Comparison of ENCODE assay signal across 1 cellular context in the genomic region with DNA sequence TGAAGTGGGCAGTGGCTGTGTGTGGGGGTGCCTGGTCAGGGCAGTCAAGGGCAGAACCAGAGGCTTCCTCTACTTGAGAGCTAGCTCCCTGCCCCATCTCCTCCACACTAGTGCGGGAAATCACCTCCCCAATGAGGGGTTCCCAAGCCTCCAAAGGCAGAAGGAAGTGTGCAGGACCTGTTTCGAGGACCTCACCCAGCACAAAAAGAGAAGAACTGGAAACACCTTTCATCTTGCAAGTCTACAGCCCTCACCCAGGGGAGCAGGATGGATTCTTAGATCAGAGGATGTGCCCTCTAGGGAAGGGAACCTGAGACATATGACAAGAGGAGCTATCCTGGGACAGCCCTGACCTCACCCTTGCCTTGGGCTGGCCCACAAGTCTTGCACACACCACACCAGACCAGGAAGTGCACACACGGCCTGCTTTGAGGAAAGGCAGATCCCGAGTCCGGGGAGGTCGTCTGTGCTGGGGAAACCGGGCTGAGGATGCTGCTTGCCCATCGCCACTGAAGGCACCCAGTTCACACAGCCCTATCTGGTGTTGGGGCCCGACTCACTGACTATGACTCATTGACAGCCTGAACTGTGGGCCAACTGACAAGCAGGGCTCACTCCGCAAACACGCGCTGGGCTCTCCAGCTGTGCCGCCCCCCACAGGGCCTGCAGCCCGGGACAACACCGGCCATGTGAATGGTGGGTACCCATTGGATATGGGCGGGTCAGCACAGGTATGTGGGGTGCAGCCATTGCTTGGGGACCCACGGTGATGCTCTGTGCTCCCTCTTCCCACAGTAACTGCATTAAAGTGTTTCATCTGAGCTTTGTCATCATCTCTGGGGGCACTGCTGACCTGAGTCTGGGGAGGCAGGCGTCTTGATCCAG.
TF ChIP-seq lines count a peak whose summit lies in the region.

No MANE protein-coding gene starts in this region.

TF ChIP-seq in HepG2, 621 proteins besides CTCF, POLR2A, EP300 and RAD21 (continued from another document and continues in another):
- peak; percentile 90; the same call in 1 of the 2 replicates for TF ChIP-seq HNRNPL (IDR thresholded peaks at IDR 0.05; ENCODE audit: low read depth, low read length)
- no peak for TF ChIP-seq DDIT3 (CRISPR knock-in tag; IDR thresholded peaks at IDR 0.05)
- no peak for TF ChIP-seq ZNF75D (CRISPR knock-in tag; IDR thresholded peaks at IDR 0.05; ENCODE audit: borderline replicate concordance)
- peak; percentile 58; the same call in 1 of the 2 replicates for TF ChIP-seq MIXL1 (CRISPR knock-in tag; IDR thresholded peaks at IDR 0.05)
- TF ChIP-seq ZNF761 (CRISPR knock-in tag; conservative IDR thresholded peaks at IDR 0.05), result peak; percentile 38; the same call in 1 of the 2 replicates
- TF ChIP-seq JDP2 (CRISPR knock-in tag; IDR thresholded peaks at IDR 0.05; ENCODE audit: borderline replicate concordance), result no peak
- peak; percentile 88 for TF ChIP-seq GATAD2A (CRISPR knock-in tag; IDR thresholded peaks at IDR 0.05)
- TF ChIP-seq ZFP37 (CRISPR knock-in tag; IDR thresholded peaks at IDR 0.05; ENCODE audit: borderline replicate concordance), result no peak
- TF ChIP-seq NFIC (IDR thresholded peaks at IDR 0.05; ENCODE audit: low read length), result no peak
- peak; percentile 49; the same call in 1 of the 2 replicates for TF ChIP-seq CREB1 (IDR thresholded peaks at IDR 0.05)
- TF ChIP-seq CREB1 (CRISPR knock-in tag; IDR thresholded peaks at IDR 0.05), result no peak
- 0 out of 2 replicates have a peak, but pooled peaks have one; percentile 68 for TF ChIP-seq ERF (CRISPR knock-in tag; IDR thresholded peaks at IDR 0.05)
- TF ChIP-seq PHF8 (CRISPR knock-in tag; IDR thresholded peaks at IDR 0.05), result 0 out of 2 replicates have a peak, but pooled peaks have one; percentile 19
- TF ChIP-seq U2AF1 (optimal IDR thresholded peaks at IDR 0.05; ENCODE audit: low read depth, low read length), result no peak
- no peak; the same call in 1 of the 2 replicates for TF ChIP-seq ELF1 (CRISPR knock-in tag; IDR thresholded peaks at IDR 0.05)
- TF ChIP-seq, protein P1, sequence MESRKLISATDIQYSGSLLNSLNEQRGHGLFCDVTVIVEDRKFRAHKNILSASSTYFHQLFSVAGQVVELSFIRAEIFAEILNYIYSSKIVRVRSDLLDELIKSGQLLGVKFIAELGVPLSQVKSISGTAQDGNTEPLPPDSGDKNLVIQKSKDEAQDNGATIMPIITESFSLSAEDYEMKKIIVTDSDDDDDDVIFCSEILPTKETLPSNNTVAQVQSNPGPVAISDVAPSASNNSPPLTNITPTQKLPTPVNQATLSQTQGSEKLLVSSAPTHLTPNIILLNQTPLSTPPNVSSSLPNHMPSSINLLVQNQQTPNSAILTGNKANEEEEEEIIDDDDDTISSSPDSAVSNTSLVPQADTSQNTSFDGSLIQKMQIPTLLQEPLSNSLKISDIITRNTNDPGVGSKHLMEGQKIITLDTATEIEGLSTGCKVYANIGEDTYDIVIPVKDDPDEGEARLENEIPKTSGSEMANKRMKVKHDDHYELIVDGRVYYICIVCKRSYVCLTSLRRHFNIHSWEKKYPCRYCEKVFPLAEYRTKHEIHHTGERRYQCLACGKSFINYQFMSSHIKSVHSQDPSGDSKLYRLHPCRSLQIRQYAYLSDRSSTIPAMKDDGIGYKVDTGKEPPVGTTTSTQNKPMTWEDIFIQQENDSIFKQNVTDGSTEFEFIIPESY (CRISPR knock-in tag; IDR thresholded peaks at IDR 0.05), result peak; percentile 82
- no peak for TF ChIP-seq RAD51 (IDR thresholded peaks at IDR 0.05; ENCODE audit: borderline replicate concordance)
- no peak; the same call in 1 of the 2 replicates for TF ChIP-seq ZBTB39 (CRISPR knock-in tag; IDR thresholded peaks at IDR 0.05)
- TF ChIP-seq, protein P2, sequence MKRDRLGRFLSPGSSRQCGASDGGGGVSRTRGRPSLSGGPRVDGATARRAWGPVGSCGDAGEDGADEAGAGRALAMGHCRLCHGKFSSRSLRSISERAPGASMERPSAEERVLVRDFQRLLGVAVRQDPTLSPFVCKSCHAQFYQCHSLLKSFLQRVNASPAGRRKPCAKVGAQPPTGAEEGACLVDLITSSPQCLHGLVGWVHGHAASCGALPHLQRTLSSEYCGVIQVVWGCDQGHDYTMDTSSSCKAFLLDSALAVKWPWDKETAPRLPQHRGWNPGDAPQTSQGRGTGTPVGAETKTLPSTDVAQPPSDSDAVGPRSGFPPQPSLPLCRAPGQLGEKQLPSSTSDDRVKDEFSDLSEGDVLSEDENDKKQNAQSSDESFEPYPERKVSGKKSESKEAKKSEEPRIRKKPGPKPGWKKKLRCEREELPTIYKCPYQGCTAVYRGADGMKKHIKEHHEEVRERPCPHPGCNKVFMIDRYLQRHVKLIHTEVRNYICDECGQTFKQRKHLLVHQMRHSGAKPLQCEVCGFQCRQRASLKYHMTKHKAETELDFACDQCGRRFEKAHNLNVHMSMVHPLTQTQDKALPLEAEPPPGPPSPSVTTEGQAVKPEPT (CRISPR knock-in tag; IDR thresholded peaks at IDR 0.05; ENCODE audit: low read depth), result no peak; the same call in 1 of the 2 replicates
- no peak for TF ChIP-seq BRD4 (CRISPR knock-in tag; IDR thresholded peaks at IDR 0.05)
- 0 out of 2 replicates have a peak, but pooled peaks have one; percentile 49 for TF ChIP-seq MIER3 (CRISPR knock-in tag; IDR thresholded peaks at IDR 0.05; ENCODE audit: borderline replicate concordance)
- TF ChIP-seq NFKB2 (CRISPR knock-in tag; IDR thresholded peaks at IDR 0.05; ENCODE audit: borderline replicate concordance), result peak; percentile 83; the same call in 1 of the 2 replicates
- TF ChIP-seq SRSF4 (IDR thresholded peaks at IDR 0.05; ENCODE audit: low read depth, low read length, poor library complexity, severe bottlenecking), result no peak
- TF ChIP-seq ZNF460 (CRISPR knock-in tag; IDR thresholded peaks at IDR 0.05; ENCODE audit: borderline replicate concordance), result no peak
- no peak for TF ChIP-seq ZNF790 (CRISPR knock-in tag; IDR thresholded peaks at IDR 0.05; ENCODE audit: borderline replicate concordance)
- TF ChIP-seq, protein P3, sequence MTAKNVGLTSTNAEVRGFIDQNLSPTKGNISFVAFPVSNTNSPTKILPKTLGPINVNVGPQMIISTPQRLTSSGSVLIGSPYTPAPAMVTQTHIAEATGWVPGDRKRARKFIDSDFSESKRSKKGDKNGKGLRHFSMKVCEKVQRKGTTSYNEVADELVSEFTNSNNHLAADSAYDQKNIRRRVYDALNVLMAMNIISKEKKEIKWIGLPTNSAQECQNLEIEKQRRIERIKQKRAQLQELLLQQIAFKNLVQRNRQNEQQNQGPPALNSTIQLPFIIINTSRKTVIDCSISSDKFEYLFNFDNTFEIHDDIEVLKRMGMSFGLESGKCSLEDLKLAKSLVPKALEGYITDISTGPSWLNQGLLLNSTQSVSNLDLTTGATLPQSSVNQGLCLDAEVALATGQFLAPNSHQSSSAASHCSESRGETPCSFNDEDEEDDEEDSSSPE (CRISPR knock-in tag; IDR thresholded peaks at IDR 0.05), result no peak
- TF ChIP-seq THAP8 (CRISPR knock-in tag; IDR thresholded peaks at IDR 0.05; ENCODE audit: borderline replicate concordance), result no peak
- TF ChIP-seq NBN (conservative IDR thresholded peaks at IDR 0.05), result no peak
- no peak for TF ChIP-seq ZFP82 (CRISPR knock-in tag; IDR thresholded peaks at IDR 0.05; ENCODE audit: borderline replicate concordance)
- TF ChIP-seq TBL1XR1 (IDR thresholded peaks at IDR 0.05; ENCODE audit: borderline replicate concordance, low read length, partially characterized antibody), result no peak
- TF ChIP-seq, protein P4, sequence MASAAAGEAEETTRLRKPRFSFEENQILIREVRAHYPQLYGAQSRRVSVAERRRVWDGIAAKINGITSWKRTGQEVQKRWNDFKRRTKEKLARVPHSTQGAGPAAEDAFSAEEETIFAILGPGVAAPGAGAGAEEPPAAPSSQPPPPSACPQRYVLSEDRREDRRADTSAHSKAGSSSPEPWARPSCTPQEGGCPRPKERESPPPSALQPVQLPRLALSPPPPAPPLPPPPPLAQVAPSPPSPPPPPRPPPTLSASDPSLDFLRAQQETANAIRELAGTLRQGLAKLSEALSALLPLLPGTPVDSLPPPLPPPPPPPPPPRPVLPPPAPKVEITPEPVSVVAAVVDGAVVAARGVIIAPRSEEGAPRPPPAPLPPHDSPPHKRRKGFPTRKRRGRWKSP (CRISPR knock-in tag; IDR thresholded peaks at IDR 0.05), result no peak; the same call in 1 of the 2 replicates
- TF ChIP-seq ZFP90 (CRISPR knock-in tag; IDR thresholded peaks at IDR 0.05; ENCODE audit: borderline replicate concordance), result no peak
- peak; percentile 84 for TF ChIP-seq JUNB (CRISPR knock-in tag; IDR thresholded peaks at IDR 0.05; ENCODE audit: borderline replicate concordance)
- TF ChIP-seq YEATS2 (CRISPR knock-in tag; IDR thresholded peaks at IDR 0.05; ENCODE audit: borderline replicate concordance), result peak; percentile 74
- TF ChIP-seq HDAC6 (IDR thresholded peaks at IDR 0.05; ENCODE audit: low read depth, low read length), result no peak
- no peak for TF ChIP-seq BCLAF1 (IDR thresholded peaks at IDR 0.05)
- peak; percentile 90 for TF ChIP-seq MXD3 (CRISPR knock-in tag; IDR thresholded peaks at IDR 0.05)
- peak; percentile 56; the same call in 1 of the 2 replicates for TF ChIP-seq ZNF292 (CRISPR knock-in tag; IDR thresholded peaks at IDR 0.05; ENCODE audit: borderline replicate concordance, low read depth)
- no peak for TF ChIP-seq YEATS4 (CRISPR knock-in tag; IDR thresholded peaks at IDR 0.05; ENCODE audit: borderline replicate concordance)
- no peak for TF ChIP-seq CBX2 (IDR thresholded peaks at IDR 0.05; ENCODE audit: low read depth, low read length)
- 0 out of 2 replicates have a peak, but pooled peaks have one; percentile 39 for TF ChIP-seq CBX2 (CRISPR knock-in tag; IDR thresholded peaks at IDR 0.05; ENCODE audit: low read depth)
- TF ChIP-seq ETV6 (CRISPR knock-in tag; conservative IDR thresholded peaks at IDR 0.05), result 0 out of 2 replicates have a peak, but pooled peaks have one; percentile 38
- TF ChIP-seq, protein P5, sequence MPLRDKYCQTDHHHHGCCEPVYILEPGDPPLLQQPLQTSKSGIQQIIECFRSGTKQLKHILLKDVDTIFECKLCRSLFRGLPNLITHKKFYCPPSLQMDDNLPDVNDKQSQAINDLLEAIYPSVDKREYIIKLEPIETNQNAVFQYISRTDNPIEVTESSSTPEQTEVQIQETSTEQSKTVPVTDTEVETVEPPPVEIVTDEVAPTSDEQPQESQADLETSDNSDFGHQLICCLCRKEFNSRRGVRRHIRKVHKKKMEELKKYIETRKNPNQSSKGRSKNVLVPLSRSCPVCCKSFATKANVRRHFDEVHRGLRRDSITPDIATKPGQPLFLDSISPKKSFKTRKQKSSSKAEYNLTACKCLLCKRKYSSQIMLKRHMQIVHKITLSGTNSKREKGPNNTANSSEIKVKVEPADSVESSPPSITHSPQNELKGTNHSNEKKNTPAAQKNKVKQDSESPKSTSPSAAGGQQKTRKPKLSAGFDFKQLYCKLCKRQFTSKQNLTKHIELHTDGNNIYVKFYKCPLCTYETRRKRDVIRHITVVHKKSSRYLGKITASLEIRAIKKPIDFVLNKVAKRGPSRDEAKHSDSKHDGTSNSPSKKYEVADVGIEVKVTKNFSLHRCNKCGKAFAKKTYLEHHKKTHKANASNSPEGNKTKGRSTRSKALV (CRISPR knock-in tag; IDR thresholded peaks at IDR 0.05), result no peak
- peak; percentile 98 for TF ChIP-seq MEIS1 (CRISPR knock-in tag; IDR thresholded peaks at IDR 0.05; ENCODE audit: borderline replicate concordance)
